ENCODE assay signal across 13 cellular contexts in the genomic region with DNA sequence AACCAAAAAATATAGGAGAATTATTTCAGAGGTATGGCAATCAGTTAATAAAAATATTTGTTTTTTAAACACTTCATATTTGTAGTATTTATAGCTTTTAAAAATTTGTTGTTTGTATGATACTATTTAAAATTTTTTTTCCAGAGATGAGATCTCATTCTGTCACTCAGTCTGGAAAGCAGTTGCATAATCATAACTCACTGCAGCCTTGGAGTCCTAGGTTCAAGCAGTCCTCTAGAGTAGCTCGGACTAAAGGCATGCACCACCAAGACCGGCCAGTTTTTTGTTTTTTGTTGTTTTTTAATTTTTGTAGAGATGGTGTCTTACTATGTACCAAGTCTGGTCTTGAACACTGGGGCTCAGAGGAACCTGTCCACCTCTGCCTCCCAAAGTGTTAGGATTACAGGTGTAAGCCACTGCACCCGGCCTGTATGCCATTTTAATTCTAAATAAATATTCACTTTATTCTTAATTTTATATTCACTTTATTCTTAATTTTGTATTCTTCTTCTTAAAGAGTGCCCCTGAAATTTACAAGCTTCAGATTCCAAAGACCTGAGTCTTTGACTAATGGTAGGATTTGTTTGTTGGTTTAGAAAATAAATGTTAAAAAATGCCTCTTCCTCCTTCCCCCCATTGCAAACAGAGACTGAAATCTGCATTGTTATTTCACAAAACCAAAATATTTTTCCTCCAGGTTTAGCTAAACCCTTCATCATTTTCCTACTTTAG. TPM values are rescaled to one million over a fixed set of nuclear protein-coding genes. Genes with fewer than 3 reads are reported as not detected.
A peak's percentile ranks its signal among the peaks of the same experiment; 100 is the strongest.
DNase-seq lines count a peak whose midpoint lies in the region; ATAC-seq and TF ChIP-seq lines count a peak whose summit lies in the region.
"Had no signal": no experiment of that assay in that cellular context is flagged by ENCODE, and none has a peak within 500 bp of the region (broad histone marks: within the 10 kb centered on the region; RNA-seq: fewer than 3 reads in every experiment).

No MANE protein-coding gene starts in this region.

- H3K4me3 ChIP-seq in left ventricle myocardium inferior: no peak overlapping the region
- H3K4me3 ChIP-seq: neural progenitor cell, PC-9, thyroid gland had no signal

- peak overlapping the region; percentile 64 for H3K4me3 Mint-ChIP-seq in activated CD4-positive, alpha-beta T cell treated with anti-CD3 and anti-CD28 coated beads, Interleukin-2, amount 10 ng/mL, durations not matched to agents 24 days and 14 days
- H3K4me3 Mint-ChIP-seq in activated B cell treated with CpG ODN at 0.5 μM for 24 hours (peak overlapping the region; percentile 40), endothelial cell (ENCODE audit: unreplicated experiment) (no peak overlapping the region)
- peak overlapping the region; percentile 42 to 57 for H3K4me3 Mint-ChIP-seq in stimulated activated naive B cell treated with anti-CD40 and anti-IgM and Interleukin-4, amounts not matched to agents 10 μg/mL and 1 μg/mL and 100 μg/mL, for 72 hours
- H3K4me3 Mint-ChIP-seq: neural progenitor cell had no signal

- no peaks in the 10 kb centered on the region for H3K27me3 Mint-ChIP-seq in activated CD4-positive, alpha-beta T cell treated with anti-CD3 and anti-CD28 coated beads, Interleukin-2, amount 10 ng/mL, durations not matched to agents 24 days and 14 days
- H3K27me3 Mint-ChIP-seq in activated B cell treated with CpG ODN at 0.5 μM for 24 hours: no peaks in the 10 kb centered on the region
- no peaks in the 10 kb centered on the region for H3K27me3 Mint-ChIP-seq in stimulated activated naive B cell treated with anti-CD40 and anti-IgM and Interleukin-4, amounts not matched to agents 10 μg/mL and 1 μg/mL and 100 μg/mL, for 72 hours
- peaks cover 7% of the 10 kb centered on the region for H3K27me3 Mint-ChIP-seq in endothelial cell (ENCODE audit: unreplicated experiment)

- peak; percentile 55 for DNase-seq in activated CD4-positive, alpha-beta T cell treated with anti-CD3 and anti-CD28 coated beads, Interleukin-2, amount 10 ng/mL, durations not matched to agents 24 days and 14 days
- DNase-seq in activated CD4-positive, alpha-beta T cell treated with anti-CD3 and anti-CD28 coated beads, Interleukin-2, amount 50 U/mL, for 4 hours: no peak
- DNase-seq in activated B cell treated with CpG ODN at 0.5 μM for 24 hours (no peak), left ventricle myocardium inferior (no peak), endothelial cell (ENCODE audit: low spot score) (no peak), DMS 273 treated with DMSO at 0.1 percent for 48 hours (lab: John Stamatoyannopoulos, UW) (no peak), amygdala (lab: John Stamatoyannopoulos, UW) (no peak)
- no peak for DNase-seq in stimulated activated naive B cell treated with anti-CD40 and anti-IgM and Interleukin-4, amounts not matched to agents 10 μg/mL and 1 μg/mL and 100 μg/mL, for 72 hours
- DNase-seq: PC-9; stimulated activated CD4-positive, alpha-beta T cell treated with anti-CD3 and anti-CD28 coated beads, Interleukin-2, amount 100 ng/mL, for 24 hours; thyroid gland had no signal

- intact Hi-C loops in activated CD4-positive, alpha-beta T cell treated with anti-CD3 and anti-CD28 coated beads, Interleukin-2, amount 10 ng/mL, durations not matched to agents 24 days and 14 days (cut with micrococcal nuclease): loop anchor here (10.0 kb wide), 1 partner anchor 391 kb away; no protein-coding TSS in a partner anchor
- intact Hi-C loops in activated B cell treated with CpG ODN at 0.5 μM for 24 hours (cut with micrococcal nuclease) (loop anchor here (1.0 kb wide), 1 partner anchor 7 kb away; no protein-coding TSS in a partner anchor), left ventricle myocardium inferior (cut with micrococcal nuclease) (no loop called here)

- H3K27ac ChIP-seq in left ventricle myocardium inferior (replicated peaks): peak overlapping the region; percentile 99
- H3K27ac ChIP-seq: neural progenitor cell, PC-9, VCaP had no signal

- H3K27me3 ChIP-seq in left ventricle myocardium inferior (ENCODE audit: low read depth): no peaks in the 10 kb centered on the region
- H3K27me3 ChIP-seq: neural progenitor cell, thyroid gland had no signal

- POLR2A ChIA-PET in activated B cell treated with CpG ODN at 0.5 μM for 24 hours (lab: Charles Lee): interaction anchor here (0.8 to 6.8 kb wide), 8 partner anchors 9 to 113 kb away, joined by 3 to 79 read pairs (median 4); a partner anchor contains a TSS

- CTCF ChIA-PET in activated B cell treated with CpG ODN at 0.5 μM for 24 hours (lab: Charles Lee): interaction anchor here (0.7 to 1.5 kb wide), 3 partner anchors 78 to 416 kb away, joined by 3 to 4 read pairs (median 3); no protein-coding TSS in a partner anchor

- H3K27ac Mint-ChIP-seq in activated CD4-positive, alpha-beta T cell treated with anti-CD3 and anti-CD28 coated beads, Interleukin-2, amount 10 ng/mL, durations not matched to agents 24 days and 14 days: peak overlapping the region; percentile 86
- H3K27ac Mint-ChIP-seq in activated B cell treated with CpG ODN at 0.5 μM for 24 hours (peak overlapping the region; percentile 75), endothelial cell (ENCODE audit: unreplicated experiment) (no peak overlapping the region)
- peak overlapping the region; percentile 85 for H3K27ac Mint-ChIP-seq in stimulated activated naive B cell treated with anti-CD40 and anti-IgM and Interleukin-4, amounts not matched to agents 10 μg/mL and 1 μg/mL and 100 μg/mL, for 72 hours
- H3K27ac Mint-ChIP-seq: neural progenitor cell had no signal

- H3K4me1 Mint-ChIP-seq in activated CD4-positive, alpha-beta T cell treated with anti-CD3 and anti-CD28 coated beads, Interleukin-2, amount 10 ng/mL, durations not matched to agents 24 days and 14 days: peaks cover 90% of the 10 kb centered on the region
- H3K4me1 Mint-ChIP-seq in activated B cell treated with CpG ODN at 0.5 μM for 24 hours (peaks cover 97% of the 10 kb centered on the region), endothelial cell (ENCODE audit: unreplicated experiment) (peaks cover 57% of the 10 kb centered on the region)
- H3K4me1 Mint-ChIP-seq in stimulated activated naive B cell treated with anti-CD40 and anti-IgM and Interleukin-4, amounts not matched to agents 10 μg/mL and 1 μg/mL and 100 μg/mL, for 72 hours: peaks cover 63 to 100% of the 10 kb centered on the region in 2 donors
- H3K4me1 Mint-ChIP-seq: neural progenitor cell had no signal

- H3K36me3 Mint-ChIP-seq in activated CD4-positive, alpha-beta T cell treated with anti-CD3 and anti-CD28 coated beads, Interleukin-2, amount 10 ng/mL, durations not matched to agents 24 days and 14 days (ENCODE audit: low read depth): peaks cover 41% of the 10 kb centered on the region
- peaks cover 62% of the 10 kb centered on the region for H3K36me3 Mint-ChIP-seq in activated B cell treated with CpG ODN at 0.5 μM for 24 hours (ENCODE audit: low read depth)
- H3K36me3 Mint-ChIP-seq in stimulated activated naive B cell treated with anti-CD40 and anti-IgM and Interleukin-4, amounts not matched to agents 10 μg/mL and 1 μg/mL and 100 μg/mL, for 72 hours: peaks cover 33 to 51% of the 10 kb centered on the region in 2 donors
- peaks cover 29% of the 10 kb centered on the region for H3K36me3 Mint-ChIP-seq in endothelial cell (ENCODE audit: low read depth, unreplicated experiment)

- no peak for ATAC-seq in activated B cell treated with CpG ODN at 0.5 μM for 24 hours (ENCODE audit: low read depth)
- ATAC-seq in stimulated activated naive B cell treated with anti-CD40 and anti-IgM and Interleukin-4, amounts not matched to agents 10 μg/mL and 1 μg/mL and 100 μg/mL, for 72 hours (replicated peaks): no peak

- H3K4me1 ChIP-seq in left ventricle myocardium inferior: peaks cover 100% of the 10 kb centered on the region
- H3K4me1 ChIP-seq: neural progenitor cell had no signal

- H3K9me3 Mint-ChIP-seq in activated CD4-positive, alpha-beta T cell treated with anti-CD3 and anti-CD28 coated beads, Interleukin-2, amount 10 ng/mL, durations not matched to agents 24 days and 14 days: peaks cover 6% of the 10 kb centered on the region
- H3K9me3 Mint-ChIP-seq in activated B cell treated with CpG ODN at 0.5 μM for 24 hours (no peaks in the 10 kb centered on the region), endothelial cell (ENCODE audit: unreplicated experiment) (no peaks in the 10 kb centered on the region)
- H3K9me3 Mint-ChIP-seq in stimulated activated naive B cell treated with anti-CD40 and anti-IgM and Interleukin-4, amounts not matched to agents 10 μg/mL and 1 μg/mL and 100 μg/mL, for 72 hours: peaks cover 0 to 5% of the 10 kb centered on the region in 2 donors

- H3K36me3 ChIP-seq in left ventricle myocardium inferior: no peaks in the 10 kb centered on the region
- H3K36me3 ChIP-seq: neural progenitor cell, thyroid gland had no signal

- TF ChIP-seq CTCF in activated B cell treated with CpG ODN at 0.5 μM for 24 hours (IDR thresholded peaks at IDR 0.05) (no peak), left ventricle myocardium inferior (IDR thresholded peaks at IDR 0.05; ENCODE audit: borderline replicate concordance) (no peak), endothelial cell (IDR thresholded peaks at IDR 0.05; ENCODE audit: unreplicated experiment) (no peak)

- no peaks in the 10 kb centered on the region for H3K9me3 ChIP-seq in left ventricle myocardium inferior (replicated peaks)
- H3K9me3 ChIP-seq: thyroid gland had no signal

RNA-seq across cellular contexts. Expression of a gene that starts 9.4 kb away (rescaled TPM):
- 45.3 and 47.6 TPM in 2 replicates for total RNA-seq in activated CD4-positive, alpha-beta T cell treated with anti-CD3 and anti-CD28 coated beads, Interleukin-2, amount 10 ng/mL, durations not matched to agents 24 days and 14 days
- total RNA-seq in activated B cell treated with CpG ODN at 0.5 μM for 24 hours: 99.1 and 104 TPM in 2 replicates
- total RNA-seq in left ventricle myocardium inferior: 144 TPM
- total RNA-seq in endothelial cell (ENCODE audit: unreplicated experiment): 68.7 TPM
